In the genomic region with DNA sequence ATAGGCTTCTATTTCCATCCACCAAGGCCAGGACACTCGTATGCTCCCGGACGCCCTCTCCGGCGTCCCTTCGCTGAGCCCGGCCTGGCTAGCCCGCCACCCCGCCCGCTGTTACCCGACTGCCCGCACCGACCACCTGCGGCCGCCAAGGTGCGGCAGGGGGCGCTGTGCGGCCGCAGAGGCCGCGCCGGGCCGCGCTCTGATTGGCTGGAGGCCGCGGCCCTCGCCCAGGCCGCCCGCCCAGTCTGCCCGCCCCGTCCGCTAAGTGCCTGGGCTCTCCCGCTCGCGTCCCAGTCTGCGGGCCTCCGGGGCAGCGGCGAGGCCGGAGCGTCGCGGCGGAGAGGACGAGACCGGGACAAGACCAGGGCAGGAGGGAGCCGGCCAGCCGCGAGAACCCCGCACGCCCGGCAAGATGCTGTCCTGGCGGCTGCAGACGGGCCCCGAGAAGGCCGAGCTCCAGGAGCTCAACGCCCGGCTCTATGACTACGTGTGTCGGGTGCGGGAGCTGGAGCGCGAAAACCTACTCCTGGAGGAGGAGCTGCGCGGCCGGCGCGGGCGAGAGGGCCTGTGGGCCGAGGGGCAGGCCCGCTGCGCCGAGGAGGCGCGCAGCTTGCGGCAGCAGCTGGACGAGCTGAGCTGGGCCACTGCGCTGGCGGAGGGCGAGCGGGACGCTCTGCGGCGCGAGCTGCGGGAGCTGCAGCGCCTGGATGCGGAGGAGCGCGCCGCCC, we compare ENCODE assay signal across 8 cellular contexts. TPM values are rescaled to one million over a fixed set of nuclear protein-coding genes. Genes with fewer than 3 reads are reported as not detected.
A peak's percentile ranks its signal among the peaks of the same experiment; 100 is the strongest.
DNase-seq lines count a peak whose midpoint lies in the region; ATAC-seq and TF ChIP-seq lines count a peak whose summit lies in the region.

A gene with protein sequence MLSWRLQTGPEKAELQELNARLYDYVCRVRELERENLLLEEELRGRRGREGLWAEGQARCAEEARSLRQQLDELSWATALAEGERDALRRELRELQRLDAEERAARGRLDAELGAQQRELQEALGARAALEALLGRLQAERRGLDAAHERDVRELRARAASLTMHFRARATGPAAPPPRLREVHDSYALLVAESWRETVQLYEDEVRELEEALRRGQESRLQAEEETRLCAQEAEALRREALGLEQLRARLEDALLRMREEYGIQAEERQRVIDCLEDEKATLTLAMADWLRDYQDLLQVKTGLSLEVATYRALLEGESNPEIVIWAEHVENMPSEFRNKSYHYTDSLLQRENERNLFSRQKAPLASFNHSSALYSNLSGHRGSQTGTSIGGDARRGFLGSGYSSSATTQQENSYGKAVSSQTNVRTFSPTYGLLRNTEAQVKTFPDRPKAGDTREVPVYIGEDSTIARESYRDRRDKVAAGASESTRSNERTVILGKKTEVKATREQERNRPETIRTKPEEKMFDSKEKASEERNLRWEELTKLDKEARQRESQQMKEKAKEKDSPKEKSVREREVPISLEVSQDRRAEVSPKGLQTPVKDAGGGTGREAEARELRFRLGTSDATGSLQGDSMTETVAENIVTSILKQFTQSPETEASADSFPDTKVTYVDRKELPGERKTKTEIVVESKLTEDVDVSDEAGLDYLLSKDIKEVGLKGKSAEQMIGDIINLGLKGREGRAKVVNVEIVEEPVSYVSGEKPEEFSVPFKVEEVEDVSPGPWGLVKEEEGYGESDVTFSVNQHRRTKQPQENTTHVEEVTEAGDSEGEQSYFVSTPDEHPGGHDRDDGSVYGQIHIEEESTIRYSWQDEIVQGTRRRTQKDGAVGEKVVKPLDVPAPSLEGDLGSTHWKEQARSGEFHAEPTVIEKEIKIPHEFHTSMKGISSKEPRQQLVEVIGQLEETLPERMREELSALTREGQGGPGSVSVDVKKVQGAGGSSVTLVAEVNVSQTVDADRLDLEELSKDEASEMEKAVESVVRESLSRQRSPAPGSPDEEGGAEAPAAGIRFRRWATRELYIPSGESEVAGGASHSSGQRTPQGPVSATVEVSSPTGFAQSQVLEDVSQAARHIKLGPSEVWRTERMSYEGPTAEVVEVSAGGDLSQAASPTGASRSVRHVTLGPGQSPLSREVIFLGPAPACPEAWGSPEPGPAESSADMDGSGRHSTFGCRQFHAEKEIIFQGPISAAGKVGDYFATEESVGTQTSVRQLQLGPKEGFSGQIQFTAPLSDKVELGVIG (N-terminal part only) (plus strand): TSS at position 293 of the 728 bp plus-strand sequence. CDS start 120 bp downstream, at position 413.

- H3K4me1 Mint-ChIP-seq in activated CD8-positive, alpha-beta T cell treated with anti-CD3 and anti-CD28 coated beads for 36 hours (ENCODE audit: low read depth), result peaks cover 17% of the 10 kb centered on the region

- H3K4me1 ChIP-seq in mucosa of stomach (ENCODE audit: control insufficient read depth, insufficient read depth, low read length) (peaks cover 14% of the 10 kb centered on the region), suprapubic skin (peaks cover 23% of the 10 kb centered on the region)

- no peak for TF ChIP-seq EP300 in suprapubic skin (IDR thresholded peaks at IDR 0.05)

- intact Hi-C loops in activated CD8-positive, alpha-beta T cell treated with anti-CD3 and anti-CD28 coated beads for 36 hours (cut with micrococcal nuclease), result no loop called here

- H3K4me3 Mint-ChIP-seq in activated CD8-positive, alpha-beta T cell treated with anti-CD3 and anti-CD28 coated beads for 36 hours, result peak within 1 kb of the TSS; percentile 53

- H3K9me3 ChIP-seq in mucosa of stomach (ENCODE audit: control insufficient read depth, low read length) (no peaks in the 10 kb centered on the region), suprapubic skin (no peaks in the 10 kb centered on the region)

- no peak within 1 kb of the TSS for H3K27ac Mint-ChIP-seq in activated CD8-positive, alpha-beta T cell treated with anti-CD3 and anti-CD28 coated beads for 36 hours

- peak; percentile 78 for TF ChIP-seq CTCF in GM13976 (IDR thresholded peaks at IDR 0.05; ENCODE audit: borderline replicate concordance, control extremely low read depth, extremely low read depth, insufficient read depth, missing control alignments)
- peak; percentile 74 for TF ChIP-seq CTCF in activated CD8-positive, alpha-beta T cell treated with anti-CD3 and anti-CD28 coated beads for 36 hours (IDR thresholded peaks at IDR 0.05)
- TF ChIP-seq CTCF in suprapubic skin (IDR thresholded peaks at IDR 0.05), result peak; percentile 35 to 79

- H3K27me3 ChIP-seq in mucosa of stomach (ENCODE audit: control insufficient read depth, insufficient read depth, low read length) (peaks cover 21% of the 10 kb centered on the region), suprapubic skin (peaks cover 50% of the 10 kb centered on the region)

- ATAC-seq in HG02852 (IDR thresholded peaks at IDR 0.05; ENCODE audit: unreplicated experiment), result peak; percentile 61
- peak; percentile 70 for ATAC-seq in activated CD8-positive, alpha-beta T cell treated with anti-CD3 and anti-CD28 coated beads for 36 hours

- no peaks in the 10 kb centered on the region for H3K36me3 Mint-ChIP-seq in activated CD8-positive, alpha-beta T cell treated with anti-CD3 and anti-CD28 coated beads for 36 hours (ENCODE audit: low read depth)

- POLR2A ChIA-PET in activated CD8-positive, alpha-beta T cell treated with anti-CD3 and anti-CD28 coated beads for 36 hours (lab: Charles Lee), result interaction anchor here (0.9 kb wide), 1 partner anchor 29 kb away, joined by 3 read pairs; no protein-coding TSS in a partner anchor

- peaks cover 38% of the 10 kb centered on the region for H3K27me3 Mint-ChIP-seq in activated CD8-positive, alpha-beta T cell treated with anti-CD3 and anti-CD28 coated beads for 36 hours

- H3K27ac ChIP-seq in suprapubic skin, result peak within 1 kb of the TSS; percentile 74

- CTCF ChIA-PET in activated CD8-positive, alpha-beta T cell treated with anti-CD3 and anti-CD28 coated beads for 36 hours (lab: Charles Lee), result interaction anchor here (0.6 to 2.1 kb wide), 20 partner anchors 8 to 652 kb away, joined by 3 to 13 read pairs (median 3); a partner anchor contains a TSS

- in situ Hi-C loops in ACHN (cut with HindIII; ENCODE audit: low pct_ligation_motif_present, low pct_unique_long_range_greater_than_20kb, low sequenced_read_pairs) (loop anchor here (10.0 kb wide), 1 partner anchor 100 kb away; no protein-coding TSS in a partner anchor), GM13976 (cut with MboI; ENCODE audit: low sequenced_read_pairs, unreplicated experiment) (no loop called here)

- peak; percentile 79 for DNase-seq in ACHN
- peak; percentile 92 for DNase-seq in GM13976 (ENCODE audit: low spot score)
- peak; percentile 82 to 86 for DNase-seq in NCI-H2081 (lab: John Stamatoyannopoulos, UW)
- peak; percentile 43 for DNase-seq in activated CD8-positive, alpha-beta T cell treated with anti-CD3 and anti-CD28 coated beads for 36 hours
- peak; percentile 75 for DNase-seq in fibroblast of gingiva (ENCODE audit: low read depth)
- peak in 1 of 2 donors; percentile 75 for DNase-seq in suprapubic skin (ENCODE audit: low spot score in 2 of 2)

- no peaks in the 10 kb centered on the region for H3K36me3 ChIP-seq in mucosa of stomach (ENCODE audit: control insufficient read depth, insufficient read depth, low read length)
- no peaks in the 10 kb centered on the region for H3K36me3 ChIP-seq in suprapubic skin

- no peaks in the 10 kb centered on the region for H3K9me3 Mint-ChIP-seq in activated CD8-positive, alpha-beta T cell treated with anti-CD3 and anti-CD28 coated beads for 36 hours

- 20% methylated on average over 2 of the region's 91 CpGs for WGBS in suprapubic skin

- peak within 1 kb of the TSS; percentile 9 for H3K4me3 ChIP-seq in mucosa of stomach (ENCODE audit: low read length)
- H3K4me3 ChIP-seq in suprapubic skin, result peak within 1 kb of the TSS; percentile 57

- TF ChIP-seq POLR2A in suprapubic skin (IDR thresholded peaks at IDR 0.05), result peak in 1 of 2 donors; percentile 30

- peak within 1 kb of the TSS; percentile 38 for H3K9ac ChIP-seq in mucosa of stomach (ENCODE audit: low read length)

RNA-seq across cellular contexts. Expression of the gene that starts here (rescaled TPM):
- under 1 TPM; 0.63 to 0.69 TPM for total RNA-seq in activated CD8-positive, alpha-beta T cell treated with anti-CD3 and anti-CD28 coated beads for 36 hours
- 10 to 100 TPM in 2 of 4 donors, 1 to 10 TPM in 2; 6.7 to 20.3 (median 10.7) TPM for total RNA-seq in suprapubic skin

Comparison
In these comparisons a context has a peak if more than half of its experiments do, and no peak if none do; other contexts are left out.
1. RNA of the gene that starts here (total RNA-seq): 6.7 to 20.3 TPM in suprapubic skin; 0.63 to 0.69 TPM in activated CD8-positive, alpha-beta T cell treated with anti-CD3 and anti-CD28 coated beads for 36 hours; every median in the first group is over 4 times any median in the second.
2. Peak in DNase-seq and ATAC-seq in activated CD8-positive, alpha-beta T cell treated with anti-CD3 and anti-CD28 coated beads for 36 hours; RNA of the gene not detected or under 1 TPM.
3. Peak in every context shown above with its lines, with median percentiles within 50 percentile points of each other: CTCF ChIP-seq.